ENCODE assay signal across 8 cellular contexts in the genomic region with DNA sequence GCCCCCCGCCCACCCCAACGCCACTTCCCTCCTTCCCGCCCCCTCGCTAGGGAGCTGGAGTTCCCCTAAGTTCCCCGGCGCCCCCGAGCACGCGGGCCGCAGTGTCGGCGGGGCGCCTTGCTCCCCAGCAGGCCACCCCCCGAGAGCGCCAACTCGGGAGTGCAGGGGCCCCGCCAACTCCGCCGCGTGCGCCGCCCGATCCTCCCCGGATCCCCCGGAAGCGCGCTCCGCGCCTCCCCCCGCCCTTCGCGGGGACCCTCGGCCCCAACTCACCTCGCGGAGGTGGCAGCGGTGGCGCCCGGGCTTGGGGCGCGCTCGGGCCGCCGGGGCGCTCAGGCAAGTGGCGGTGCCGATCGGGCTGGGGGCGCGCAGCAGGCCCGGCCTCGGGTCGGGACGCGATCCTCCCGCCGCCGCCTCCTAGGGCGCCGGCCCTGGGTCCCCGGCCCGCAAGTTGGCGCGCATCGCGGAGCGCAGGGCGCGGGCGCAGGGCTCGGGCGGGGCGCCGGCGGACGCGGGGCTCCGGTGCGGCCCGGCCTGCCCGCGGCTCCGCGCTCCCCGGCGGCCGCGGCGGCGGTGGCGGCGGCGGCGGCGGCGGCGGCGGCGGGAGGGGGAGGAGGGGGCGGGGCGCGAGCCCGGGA. TPM values are rescaled to one million over a fixed set of nuclear protein-coding genes. Genes with fewer than 3 reads are reported as not detected.
DNase-seq lines count a peak whose midpoint lies in the region; ATAC-seq, FAIRE-seq and TF ChIP-seq lines count a peak whose summit lies in the region.

TSS of gene NCOR2 (minus strand) at position 578 of the 638 bp plus-strand sequence. CDS start 72,361 bp downstream, outside the sequence.

- peak within 1 kb of the TSS; percentile 88 for H3K4me2 ChIP-seq in K562 (ENCODE audit: insufficient read depth, low read length)

- H3K36me3 ChIP-seq in K562 (ENCODE audit: control insufficient read depth, insufficient read depth, low read length), result peaks cover 10% of the 10 kb centered on the region; the same call in 1 of the 3 replicates

- no peaks in the 10 kb centered on the region for H3K27me3 ChIP-seq in K562 (ENCODE audit: control insufficient read depth in 2 of 2, insufficient read depth in 2 of 2, low read length in 2 of 2)

- no TSS peak for BruUV-seq in K562 (replicated peaks; lab: Mats Ljungman, UMichigan)

- peak within 1 kb of the TSS; percentile 90 for H2AFZ ChIP-seq in K562 (ENCODE audit: low read depth, low read length)

- 6% methylated on average over 6 of the region's 102 CpGs for WGBS in K562 (ENCODE audit: insufficient coverage, low coverage, missing lambda C conversion rate)

- TF ChIP-seq POLR2A in GM18951 (IDR thresholded peaks at IDR 0.05; ENCODE audit: extremely low read depth, insufficient read depth, insufficient read length), result peak; percentile 60
- TF ChIP-seq POLR2A in K562 (conservative IDR thresholded peaks at IDR 0.05), result no peak

- TF ChIP-seq CTCF in 22Rv1 (IDR thresholded peaks at IDR 0.05) (no peak), K562 (IDR thresholded peaks at IDR 0.05 in 2 of 3, conservative IDR thresholded peaks at IDR 0.05 in 1 of 3; ENCODE audit: insufficient read depth in 2 of 3, low read depth in 1 of 3, low read length in 3 of 3) (no peak)

- H3K9me3 Mint-ChIP-seq in immature natural killer cell, result no peaks in the 10 kb centered on the region

- peak within 1 kb of the TSS; percentile 75 to 96 (median 84) for H3K27ac Mint-ChIP-seq in immature natural killer cell

- H3K4me3 ChIP-seq in K562, result peak within 1 kb of the TSS; percentile 96

- POLR2A ChIA-PET in K562 (lab: Yijun Ruan, JAX), result interaction anchor here (1.5 kb wide), 1 partner anchor 16 kb away, joined by 5 read pairs; no protein-coding TSS in a partner anchor

- peak; percentile 33 for ATAC-seq in HG03159 (IDR thresholded peaks at IDR 0.05; ENCODE audit: unreplicated experiment)
- peak; percentile 39 for ATAC-seq in K562

- H3K27ac ChIP-seq in 22Rv1, result peak within 1 kb of the TSS; percentile 80
- peak within 1 kb of the TSS; percentile 88 for H3K27ac ChIP-seq in K562 (ENCODE audit: extremely low read depth, low read depth, low read length)

- peak within 1 kb of the TSS; percentile 71 to 95; a peak in 3 of 4 replicates for H3K9ac ChIP-seq in K562 (ENCODE audit: insufficient read depth in 1 of 2, low read depth in 2 of 2, low read length in 2 of 2)

- peak within 1 kb of the TSS; percentile 89 to 94 (median 91) for H3K4me3 Mint-ChIP-seq in immature natural killer cell

- no peaks in the 10 kb centered on the region for H3K9me3 ChIP-seq in K562 (replicated peaks; ENCODE audit: control insufficient read depth, insufficient read depth, low read depth, low read length)

- peaks cover 14 to 18% of the 10 kb centered on the region in 2 donors for H3K4me1 Mint-ChIP-seq in immature natural killer cell

- no peaks in the 10 kb centered on the region for H3K36me3 Mint-ChIP-seq in immature natural killer cell

- peaks cover 13 to 54% of the 10 kb centered on the region in 2 experiments for H3K4me1 ChIP-seq in K562 (replicated peaks in 1 of 2; ENCODE audit: control insufficient read depth in 2 of 2, insufficient read depth in 2 of 2, low read length in 2 of 2)

- TF ChIP-seq RAD21 in K562 (CRISPR knock-in tag; conservative IDR thresholded peaks at IDR 0.05 in 1 of 2, IDR thresholded peaks at IDR 0.05 in 1 of 2), result no peak

- in situ Hi-C loops in GM18951 (cut with MboI; ENCODE audit: low sequenced_read_pairs, unreplicated experiment) (loop anchor here (25.0 kb wide), 1 partner anchor 195 kb away; no protein-coding TSS in a partner anchor), K562 (cut with MboI) (no loop called here)

- CTCF ChIA-PET in K562 (lab: Yijun Ruan, JAX; ENCODE audit: low intra/inter-chr PET ratio), result interaction anchor here (0.6 kb wide), 1 partner anchor 234 kb away, joined by 3 read pairs; no protein-coding TSS in a partner anchor

- H3K27me3 Mint-ChIP-seq in immature natural killer cell (ENCODE audit: low read depth in 3 of 3), result peaks cover 0 to 8% (median 2%) of the 10 kb centered on the region in 3 donors

- intact Hi-C loops in K562 (cut with micrococcal nuclease), result loop anchor here (5.0 kb wide), 2 partner anchors 75 to 185 kb away; no protein-coding TSS in a partner anchor

- peaks cover 29% of the 10 kb centered on the region for H4K20me1 ChIP-seq in K562 (replicated peaks; ENCODE audit: control insufficient read depth, insufficient read depth, low read length)

- no peak for FAIRE-seq in K562 (lab: Jason Lieb, UNC)

- DNase-seq in T-helper 2 cell, result peak in 4 of 5 experiments; percentile 32 to 63 (median 48)
- DNase-seq in K562 (ENCODE audit: extremely low read depth in 1 of 4, low spot score in 3 of 4), result peak; percentile 45 to 85 (median 76)
- peak; percentile 46 to 47 (median 46) for DNase-seq in immature natural killer cell
- peak; percentile 37 to 56 for DNase-seq in stimulated activated CD4-positive, alpha-beta T cell treated with anti-CD3 and anti-CD28 coated beads, Interleukin-1b, Interleukin-23, amount 100 ng/mL, for 4 hours (ENCODE audit: low read depth in 2 of 2)
- no peak for DNase-seq in cerebellar nuclear complex (lab: John Stamatoyannopoulos, UW)

- no peak for TF ChIP-seq EP300 in K562 (IDR thresholded peaks at IDR 0.05; ENCODE audit: low read length)

- peaks cover 51% of the 10 kb centered on the region for H3K79me2 ChIP-seq in K562 (ENCODE audit: control insufficient read depth, insufficient read depth, low read length)

- H3K9me1 ChIP-seq in K562 (ENCODE audit: control insufficient read depth, insufficient read depth, low read length), result no peaks in the 10 kb centered on the region

TF ChIP-seq in K562, 482 proteins besides CTCF, POLR2A, EP300 and RAD21 (continues in another document):
- no peak for TF ChIP-seq NBN (IDR thresholded peaks at IDR 0.05; ENCODE audit: low read depth)
- no peak for TF ChIP-seq FOXA1 (IDR thresholded peaks at IDR 0.05; ENCODE audit: borderline replicate concordance)
- TF ChIP-seq, protein P1, sequence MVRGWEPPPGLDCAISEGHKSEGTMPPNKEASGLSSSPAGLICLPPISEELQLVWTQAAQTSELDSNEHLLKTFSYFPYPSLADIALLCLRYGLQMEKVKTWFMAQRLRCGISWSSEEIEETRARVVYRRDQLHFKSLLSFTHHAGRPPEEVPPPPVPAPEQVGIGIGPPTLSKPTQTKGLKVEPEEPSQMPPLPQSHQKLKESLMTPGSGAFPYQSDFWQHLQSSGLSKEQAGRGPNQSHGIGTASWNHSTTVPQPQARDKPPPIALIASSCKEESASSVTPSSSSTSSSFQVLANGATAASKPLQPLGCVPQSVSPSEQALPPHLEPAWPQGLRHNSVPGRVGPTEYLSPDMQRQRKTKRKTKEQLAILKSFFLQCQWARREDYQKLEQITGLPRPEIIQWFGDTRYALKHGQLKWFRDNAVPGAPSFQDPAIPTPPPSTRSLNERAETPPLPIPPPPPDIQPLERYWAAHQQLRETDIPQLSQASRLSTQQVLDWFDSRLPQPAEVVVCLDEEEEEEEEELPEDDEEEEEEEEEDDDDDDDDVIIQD (CRISPR knock-in tag; IDR thresholded peaks at IDR 0.05), result no peak
- TF ChIP-seq RBM25 (IDR thresholded peaks at IDR 0.05; ENCODE audit: low read depth, low read length, severe bottlenecking), result peak; percentile 13
- TF ChIP-seq SRSF9 (IDR thresholded peaks at IDR 0.05; ENCODE audit: borderline replicate concordance, low read depth, low read length), result no peak
- no peak for TF ChIP-seq SAFB2 (IDR thresholded peaks at IDR 0.05; ENCODE audit: borderline replicate concordance, low read depth, low read length, severe bottlenecking)
- TF ChIP-seq SMAD2 (IDR thresholded peaks at IDR 0.05; ENCODE audit: low read depth, low read length), result no peak
- no peak for TF ChIP-seq ARNT (IDR thresholded peaks at IDR 0.05)
- TF ChIP-seq, protein P2, sequence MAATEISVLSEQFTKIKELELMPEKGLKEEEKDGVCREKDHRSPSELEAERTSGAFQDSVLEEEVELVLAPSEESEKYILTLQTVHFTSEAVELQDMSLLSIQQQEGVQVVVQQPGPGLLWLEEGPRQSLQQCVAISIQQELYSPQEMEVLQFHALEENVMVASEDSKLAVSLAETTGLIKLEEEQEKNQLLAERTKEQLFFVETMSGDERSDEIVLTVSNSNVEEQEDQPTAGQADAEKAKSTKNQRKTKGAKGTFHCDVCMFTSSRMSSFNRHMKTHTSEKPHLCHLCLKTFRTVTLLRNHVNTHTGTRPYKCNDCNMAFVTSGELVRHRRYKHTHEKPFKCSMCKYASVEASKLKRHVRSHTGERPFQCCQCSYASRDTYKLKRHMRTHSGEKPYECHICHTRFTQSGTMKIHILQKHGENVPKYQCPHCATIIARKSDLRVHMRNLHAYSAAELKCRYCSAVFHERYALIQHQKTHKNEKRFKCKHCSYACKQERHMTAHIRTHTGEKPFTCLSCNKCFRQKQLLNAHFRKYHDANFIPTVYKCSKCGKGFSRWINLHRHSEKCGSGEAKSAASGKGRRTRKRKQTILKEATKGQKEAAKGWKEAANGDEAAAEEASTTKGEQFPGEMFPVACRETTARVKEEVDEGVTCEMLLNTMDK (IDR thresholded peaks at IDR 0.05; ENCODE audit: borderline replicate concordance, insufficient read depth, low read depth, low read length, poor library complexity, severe bottlenecking), result no peak
- TF ChIP-seq ZNF766 (CRISPR knock-in tag; conservative IDR thresholded peaks at IDR 0.05), result 0 out of 2 replicates have a peak, but pooled peaks have one; percentile 26

RNA-seq across cellular contexts. Expression of gene NCOR2, which starts in this region (rescaled TPM):
- total RNA-seq in K562 (2011; cell fraction: chromatin; rRNA removed; ENCODE audit: low replicate concordance), result 66.7 and 165 TPM in 2 replicates
- total RNA-seq in K562 (2011; cell fraction: nucleolus; rRNA removed), result 51.9 and 54.2 TPM in 2 replicates
- total RNA-seq in K562 (2011; cell fraction: nucleoplasm; rRNA removed), result 57.6 and 83.1 TPM in 2 replicates
- total RNA-seq in K562 (2014; rRNA removed) (18.2 and 22.3 TPM in 2 replicates), K562 (2014; rRNA removed; fragmentation: Illumina TruSeq; extraction: Trizol) (2.8 and 4.1 TPM in 2 replicates), K562 (2015; rRNA removed; fragmentation: Illumina TruSeq; extraction: Trizol) (8.1 and 8.4 TPM in 2 replicates), K562 (2021) (124 and 126 TPM in 2 replicates)
- polyA plus RNA-seq in K562 (2011; rRNA removed) (3.1 and 4.2 TPM in 2 replicates), K562 (2014; fragmentation: Illumina TruSeq; extraction: Trizol) (22.6 and 36.3 TPM in 2 replicates), K562 (2014; fragmentation: Nextera tagmentation; extraction: Ambion mirVana) (under 1 TPM; 0.18 to 0.20 TPM), K562 (2014; rRNA removed) (24.9 and 29.2 TPM in 2 replicates), immature natural killer cell (10 to 100 TPM in 1 of 3 donors, 1 to 10 TPM in 2; 1.6 to 10.2 (median 2.1) TPM)
- polyA plus RNA-seq in K562 (2011; cell fraction: cytosol; rRNA removed), result 4.1 and 9.7 TPM in 2 replicates
- 20.4 and 29.6 TPM in 2 replicates for polyA plus RNA-seq in K562 (2011; cell fraction: nucleus; rRNA removed)
- polyA plus RNA-seq in K562 (2012), result 56.5 and 65.0 TPM in 2 replicates
- 7.3 and 9.9 TPM in 2 replicates for polyA minus RNA-seq in K562 (2011; rRNA and poly(A)+ RNA removed)
- polyA minus RNA-seq in K562 (2011; cell fraction: cytosol; rRNA and poly(A)+ RNA removed), result 27.1 and 60.8 TPM in 2 replicates
- polyA minus RNA-seq in K562 (2011; cell fraction: nucleus; rRNA and poly(A)+ RNA removed), result 18.8 and 19.2 TPM in 2 replicates

Comparison
In these comparisons a context has a peak if more than half of its experiments do, and no peak if none do; other contexts are left out.
1. DNase-seq: peak in T-helper 2 cell (4 of 5), K562 (4 of 4), immature natural killer cell (3 of 3) and stimulated activated CD4-positive, alpha-beta T cell treated with anti-CD3 and anti-CD28 coated beads, Interleukin-1b, Interleukin-23, amount 100 ng/mL, for 4 hours (2 of 2); none in cerebellar nuclear complex (0 of 2).